ENCODE assay signal across 1 cellular context in the genomic region with DNA sequence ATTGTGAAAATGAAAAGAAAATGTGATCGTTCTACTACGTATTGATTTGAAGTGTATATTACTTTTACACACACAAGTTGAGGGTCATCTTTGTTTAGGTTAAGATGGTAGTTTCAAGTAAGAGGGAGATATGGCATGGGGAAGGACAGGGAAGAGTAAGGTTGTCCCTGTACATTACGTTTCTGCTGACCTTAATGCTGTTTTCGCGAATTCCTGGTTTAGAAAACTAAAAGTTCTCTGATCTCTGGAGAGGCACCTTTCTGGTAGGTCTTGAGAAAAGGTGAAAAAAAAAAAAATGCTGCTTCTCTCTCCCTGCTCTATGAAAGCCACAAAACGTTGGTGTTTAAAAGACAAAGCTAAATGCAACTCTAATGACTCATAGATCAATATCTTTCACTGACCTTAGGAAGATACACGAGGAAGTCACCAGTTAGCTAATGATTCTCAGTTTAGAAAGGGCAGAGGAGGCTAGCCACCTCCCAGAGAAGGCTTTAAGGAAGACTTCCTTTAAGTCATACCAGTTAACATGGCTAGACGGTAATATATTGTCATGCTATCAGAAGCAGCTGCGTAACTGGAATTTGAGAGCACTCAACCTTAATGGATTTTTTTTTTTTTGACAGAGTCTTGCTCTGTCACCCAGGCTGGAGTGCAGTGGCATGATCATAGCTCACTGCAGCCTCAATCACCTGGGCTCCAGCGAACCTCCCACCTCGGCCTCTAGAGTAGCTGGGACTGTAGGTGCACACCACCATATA.
TF ChIP-seq lines count a peak whose summit lies in the region.

No MANE protein-coding gene starts in this region.

TF ChIP-seq in K562, 482 proteins besides CTCF, POLR2A, EP300 and RAD21 (continues in another document):
- TF ChIP-seq ZNF274 (IDR thresholded peaks at IDR 0.05; ENCODE audit: borderline replicate concordance, low read depth, low read length) (no peak), TEAD4 (IDR thresholded peaks at IDR 0.05; ENCODE audit: low read length) (peak; percentile 75), TEAD4 (CRISPR knock-in tag; IDR thresholded peaks at IDR 0.05; ENCODE audit: borderline replicate concordance) (no peak), GTF2A2 (tag; IDR thresholded peaks at IDR 0.05) (peak; percentile 22; the same call in 1 of the 2 replicates), DMBX1 (CRISPR knock-in tag; IDR thresholded peaks at IDR 0.05; ENCODE audit: borderline replicate concordance) (0 out of 2 replicates have a peak, but pooled peaks have one; percentile 69), SIX5 (IDR thresholded peaks at IDR 0.05; ENCODE audit: borderline replicate concordance in 1 of 2, insufficient read depth in 1 of 2, low read depth in 1 of 2, low read length in 2 of 2) (no peak), ILK (tag; IDR thresholded peaks at IDR 0.05; ENCODE audit: borderline replicate concordance, low read depth) (no peak), ARNT (IDR thresholded peaks at IDR 0.05) (peak in 1 of 2 experiments; percentile 88; a peak in 3 of 4 replicates), TAF7 (tag; IDR thresholded peaks at IDR 0.05) (peak; percentile 71), HLTF (IDR thresholded peaks at IDR 0.05) (0 out of 2 replicates have a peak, but pooled peaks have one; percentile 35), RBM25 (IDR thresholded peaks at IDR 0.05; ENCODE audit: low read depth, low read length, severe bottlenecking) (no peak), ZNF586 (CRISPR knock-in tag; conservative IDR thresholded peaks at IDR 0.05) (no peak), BCOR (IDR thresholded peaks at IDR 0.05) (peak; percentile 61; the same call in 1 of the 2 replicates), BACH1 (tag; IDR thresholded peaks at IDR 0.05) (peak; percentile 88), BRCA1 (IDR thresholded peaks at IDR 0.05) (no peak), BRCA1 (CRISPR knock-in tag; IDR thresholded peaks at IDR 0.05) (no peak), MYBL2 (IDR thresholded peaks at IDR 0.05; ENCODE audit: low read depth) (peak; percentile 85), MYBL2 (CRISPR knock-in tag; IDR thresholded peaks at IDR 0.05; ENCODE audit: borderline replicate concordance) (no peak), OTX1 (CRISPR knock-in tag; IDR thresholded peaks at IDR 0.05) (peak; percentile 68), MEF2D (tag; conservative IDR thresholded peaks at IDR 0.05; ENCODE audit: low read depth) (peak; percentile 90), FOSL1 (tag; conservative IDR thresholded peaks at IDR 0.05) (peak; percentile 100), ZNF518B (CRISPR knock-in tag; IDR thresholded peaks at IDR 0.05) (no peak), ZFX (CRISPR knock-in tag; IDR thresholded peaks at IDR 0.05) (peak; percentile 2; the same call in 1 of the 2 replicates), HMGN3 (IDR thresholded peaks at IDR 0.05; ENCODE audit: borderline replicate concordance, extremely low read depth, insufficient read length, low read depth, low read length) (no peak), SMAD2 (IDR thresholded peaks at IDR 0.05; ENCODE audit: low read depth, low read length) (no peak), DPF2 (IDR thresholded peaks at IDR 0.05) (peak; percentile 99), ELK1 (CRISPR knock-in tag; IDR thresholded peaks at IDR 0.05) (no peak), NR1H2 (CRISPR knock-in tag; IDR thresholded peaks at IDR 0.05) (no peak), GABPA (tag; conservative IDR thresholded peaks at IDR 0.05; ENCODE audit: low read depth) (peak; percentile 53), ELF1 (tag; IDR thresholded peaks at IDR 0.05) (peak; percentile 67), SMAD4 (CRISPR knock-in tag; conservative IDR thresholded peaks at IDR 0.05) (peak; percentile 89), CREM (IDR thresholded peaks at IDR 0.05; ENCODE audit: low read depth) (peak; percentile 65), ZKSCAN1 (IDR thresholded peaks at IDR 0.05; ENCODE audit: low read depth, low read length) (0 out of 2 replicates have a peak, but pooled peaks have one; percentile 27), ZNF561 (CRISPR knock-in tag; conservative IDR thresholded peaks at IDR 0.05) (no peak), GTF2F1 (IDR thresholded peaks at IDR 0.05; ENCODE audit: low read depth, low read length) (0 out of 2 replicates have a peak, but pooled peaks have one; percentile 60), ETV5 (CRISPR knock-in tag; IDR thresholded peaks at IDR 0.05; ENCODE audit: low read depth) (0 out of 2 replicates have a peak, but pooled peaks have one; percentile 35), ZNF76 (CRISPR knock-in tag; IDR thresholded peaks at IDR 0.05; ENCODE audit: borderline replicate concordance) (no peak), ZNF589 (CRISPR knock-in tag; IDR thresholded peaks at IDR 0.05; ENCODE audit: low read depth) (peak; percentile 90), ZNF592 (IDR thresholded peaks at IDR 0.05) (peak; percentile 95), TRIM24 (IDR thresholded peaks at IDR 0.05) (peak; percentile 12 to 80; a peak in 3 of 4 replicates), GABPB1 (CRISPR knock-in tag; IDR thresholded peaks at IDR 0.05) (no peak), MTA2 (IDR thresholded peaks at IDR 0.05; ENCODE audit: low read depth) (peak; percentile 47), ZZZ3 (IDR thresholded peaks at IDR 0.05) (no peak), FOXP1 (CRISPR knock-in tag; IDR thresholded peaks at IDR 0.05) (no peak), TCFL5 (CRISPR knock-in tag; conservative IDR thresholded peaks at IDR 0.05) (no peak), MLLT1 (IDR thresholded peaks at IDR 0.05) (peak; percentile 57 to 86; a peak in 3 of 4 replicates)
- TF ChIP-seq, protein P1, sequence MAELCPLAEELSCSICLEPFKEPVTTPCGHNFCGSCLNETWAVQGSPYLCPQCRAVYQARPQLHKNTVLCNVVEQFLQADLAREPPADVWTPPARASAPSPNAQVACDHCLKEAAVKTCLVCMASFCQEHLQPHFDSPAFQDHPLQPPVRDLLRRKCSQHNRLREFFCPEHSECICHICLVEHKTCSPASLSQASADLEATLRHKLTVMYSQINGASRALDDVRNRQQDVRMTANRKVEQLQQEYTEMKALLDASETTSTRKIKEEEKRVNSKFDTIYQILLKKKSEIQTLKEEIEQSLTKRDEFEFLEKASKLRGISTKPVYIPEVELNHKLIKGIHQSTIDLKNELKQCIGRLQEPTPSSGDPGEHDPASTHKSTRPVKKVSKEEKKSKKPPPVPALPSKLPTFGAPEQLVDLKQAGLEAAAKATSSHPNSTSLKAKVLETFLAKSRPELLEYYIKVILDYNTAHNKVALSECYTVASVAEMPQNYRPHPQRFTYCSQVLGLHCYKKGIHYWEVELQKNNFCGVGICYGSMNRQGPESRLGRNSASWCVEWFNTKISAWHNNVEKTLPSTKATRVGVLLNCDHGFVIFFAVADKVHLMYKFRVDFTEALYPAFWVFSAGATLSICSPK (IDR thresholded peaks at IDR 0.05; ENCODE audit: borderline replicate concordance), result no peak
- TF ChIP-seq, protein P2, sequence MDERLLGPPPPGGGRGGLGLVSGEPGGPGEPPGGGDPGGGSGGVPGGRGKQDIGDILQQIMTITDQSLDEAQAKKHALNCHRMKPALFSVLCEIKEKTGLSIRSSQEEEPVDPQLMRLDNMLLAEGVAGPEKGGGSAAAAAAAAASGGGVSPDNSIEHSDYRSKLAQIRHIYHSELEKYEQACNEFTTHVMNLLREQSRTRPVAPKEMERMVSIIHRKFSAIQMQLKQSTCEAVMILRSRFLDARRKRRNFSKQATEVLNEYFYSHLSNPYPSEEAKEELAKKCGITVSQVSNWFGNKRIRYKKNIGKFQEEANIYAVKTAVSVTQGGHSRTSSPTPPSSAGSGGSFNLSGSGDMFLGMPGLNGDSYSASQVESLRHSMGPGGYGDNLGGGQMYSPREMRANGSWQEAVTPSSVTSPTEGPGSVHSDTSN (CRISPR knock-in tag; IDR thresholded peaks at IDR 0.05; ENCODE audit: low read depth), result no peak
- TF ChIP-seq, protein P2 (tag; conservative IDR thresholded peaks at IDR 0.05; ENCODE audit: low read depth), result peak; percentile 83
- TF ChIP-seq, protein P3, sequence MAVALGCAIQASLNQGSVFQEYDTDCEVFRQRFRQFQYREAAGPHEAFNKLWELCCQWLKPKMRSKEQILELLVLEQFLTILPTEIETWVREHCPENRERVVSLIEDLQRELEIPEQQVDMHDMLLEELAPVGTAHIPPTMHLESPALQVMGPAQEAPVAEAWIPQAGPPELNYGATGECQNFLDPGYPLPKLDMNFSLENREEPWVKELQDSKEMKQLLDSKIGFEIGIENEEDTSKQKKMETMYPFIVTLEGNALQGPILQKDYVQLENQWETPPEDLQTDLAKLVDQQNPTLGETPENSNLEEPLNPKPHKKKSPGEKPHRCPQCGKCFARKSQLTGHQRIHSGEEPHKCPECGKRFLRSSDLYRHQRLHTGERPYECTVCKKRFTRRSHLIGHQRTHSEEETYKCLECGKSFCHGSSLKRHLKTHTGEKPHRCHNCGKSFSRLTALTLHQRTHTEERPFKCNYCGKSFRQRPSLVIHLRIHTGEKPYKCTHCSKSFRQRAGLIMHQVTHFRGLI (CRISPR knock-in tag; IDR thresholded peaks at IDR 0.05), result peak; percentile 71
